ENCODE assay signal across 1 cellular context in the genomic region with DNA sequence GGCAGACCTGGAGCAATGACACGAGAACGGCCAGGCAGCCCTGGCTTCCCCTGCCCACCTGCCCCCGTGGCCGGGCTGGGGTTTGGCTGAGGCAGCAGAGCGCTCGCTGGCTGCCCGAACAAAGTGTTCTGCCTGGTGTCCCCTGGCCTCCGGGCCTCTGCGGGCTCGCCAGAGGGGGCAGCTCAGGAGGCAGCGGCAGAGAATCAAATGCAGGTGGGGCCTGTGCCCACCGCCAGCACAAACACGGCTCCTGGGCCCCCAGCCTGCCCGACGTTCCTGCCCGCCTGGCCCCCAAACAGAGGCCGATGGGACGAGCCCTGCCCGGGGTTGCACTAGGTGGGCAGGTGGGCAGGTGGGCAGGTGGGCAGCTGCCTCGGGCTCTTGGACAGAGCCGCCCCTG.
TF ChIP-seq lines count a peak whose summit lies in the region.

No MANE protein-coding gene starts in this region.

TF ChIP-seq in H1, 55 proteins besides CTCF, POLR2A, EP300 and RAD21:
- no peak for TF ChIP-seq ZNF274 (IDR thresholded peaks at IDR 0.05; ENCODE audit: borderline replicate concordance, extremely low read depth, low read length)
- TF ChIP-seq JUN (IDR thresholded peaks at IDR 0.05; ENCODE audit: low read depth, low read length): no peak
- no peak for TF ChIP-seq TAF7 (optimal IDR thresholded peaks at IDR 0.05; ENCODE audit: borderline replicate concordance, low read depth, low read length)
- TF ChIP-seq SP1 (IDR thresholded peaks at IDR 0.05; ENCODE audit: low read depth, low read length): no peak
- TF ChIP-seq, protein P1, sequence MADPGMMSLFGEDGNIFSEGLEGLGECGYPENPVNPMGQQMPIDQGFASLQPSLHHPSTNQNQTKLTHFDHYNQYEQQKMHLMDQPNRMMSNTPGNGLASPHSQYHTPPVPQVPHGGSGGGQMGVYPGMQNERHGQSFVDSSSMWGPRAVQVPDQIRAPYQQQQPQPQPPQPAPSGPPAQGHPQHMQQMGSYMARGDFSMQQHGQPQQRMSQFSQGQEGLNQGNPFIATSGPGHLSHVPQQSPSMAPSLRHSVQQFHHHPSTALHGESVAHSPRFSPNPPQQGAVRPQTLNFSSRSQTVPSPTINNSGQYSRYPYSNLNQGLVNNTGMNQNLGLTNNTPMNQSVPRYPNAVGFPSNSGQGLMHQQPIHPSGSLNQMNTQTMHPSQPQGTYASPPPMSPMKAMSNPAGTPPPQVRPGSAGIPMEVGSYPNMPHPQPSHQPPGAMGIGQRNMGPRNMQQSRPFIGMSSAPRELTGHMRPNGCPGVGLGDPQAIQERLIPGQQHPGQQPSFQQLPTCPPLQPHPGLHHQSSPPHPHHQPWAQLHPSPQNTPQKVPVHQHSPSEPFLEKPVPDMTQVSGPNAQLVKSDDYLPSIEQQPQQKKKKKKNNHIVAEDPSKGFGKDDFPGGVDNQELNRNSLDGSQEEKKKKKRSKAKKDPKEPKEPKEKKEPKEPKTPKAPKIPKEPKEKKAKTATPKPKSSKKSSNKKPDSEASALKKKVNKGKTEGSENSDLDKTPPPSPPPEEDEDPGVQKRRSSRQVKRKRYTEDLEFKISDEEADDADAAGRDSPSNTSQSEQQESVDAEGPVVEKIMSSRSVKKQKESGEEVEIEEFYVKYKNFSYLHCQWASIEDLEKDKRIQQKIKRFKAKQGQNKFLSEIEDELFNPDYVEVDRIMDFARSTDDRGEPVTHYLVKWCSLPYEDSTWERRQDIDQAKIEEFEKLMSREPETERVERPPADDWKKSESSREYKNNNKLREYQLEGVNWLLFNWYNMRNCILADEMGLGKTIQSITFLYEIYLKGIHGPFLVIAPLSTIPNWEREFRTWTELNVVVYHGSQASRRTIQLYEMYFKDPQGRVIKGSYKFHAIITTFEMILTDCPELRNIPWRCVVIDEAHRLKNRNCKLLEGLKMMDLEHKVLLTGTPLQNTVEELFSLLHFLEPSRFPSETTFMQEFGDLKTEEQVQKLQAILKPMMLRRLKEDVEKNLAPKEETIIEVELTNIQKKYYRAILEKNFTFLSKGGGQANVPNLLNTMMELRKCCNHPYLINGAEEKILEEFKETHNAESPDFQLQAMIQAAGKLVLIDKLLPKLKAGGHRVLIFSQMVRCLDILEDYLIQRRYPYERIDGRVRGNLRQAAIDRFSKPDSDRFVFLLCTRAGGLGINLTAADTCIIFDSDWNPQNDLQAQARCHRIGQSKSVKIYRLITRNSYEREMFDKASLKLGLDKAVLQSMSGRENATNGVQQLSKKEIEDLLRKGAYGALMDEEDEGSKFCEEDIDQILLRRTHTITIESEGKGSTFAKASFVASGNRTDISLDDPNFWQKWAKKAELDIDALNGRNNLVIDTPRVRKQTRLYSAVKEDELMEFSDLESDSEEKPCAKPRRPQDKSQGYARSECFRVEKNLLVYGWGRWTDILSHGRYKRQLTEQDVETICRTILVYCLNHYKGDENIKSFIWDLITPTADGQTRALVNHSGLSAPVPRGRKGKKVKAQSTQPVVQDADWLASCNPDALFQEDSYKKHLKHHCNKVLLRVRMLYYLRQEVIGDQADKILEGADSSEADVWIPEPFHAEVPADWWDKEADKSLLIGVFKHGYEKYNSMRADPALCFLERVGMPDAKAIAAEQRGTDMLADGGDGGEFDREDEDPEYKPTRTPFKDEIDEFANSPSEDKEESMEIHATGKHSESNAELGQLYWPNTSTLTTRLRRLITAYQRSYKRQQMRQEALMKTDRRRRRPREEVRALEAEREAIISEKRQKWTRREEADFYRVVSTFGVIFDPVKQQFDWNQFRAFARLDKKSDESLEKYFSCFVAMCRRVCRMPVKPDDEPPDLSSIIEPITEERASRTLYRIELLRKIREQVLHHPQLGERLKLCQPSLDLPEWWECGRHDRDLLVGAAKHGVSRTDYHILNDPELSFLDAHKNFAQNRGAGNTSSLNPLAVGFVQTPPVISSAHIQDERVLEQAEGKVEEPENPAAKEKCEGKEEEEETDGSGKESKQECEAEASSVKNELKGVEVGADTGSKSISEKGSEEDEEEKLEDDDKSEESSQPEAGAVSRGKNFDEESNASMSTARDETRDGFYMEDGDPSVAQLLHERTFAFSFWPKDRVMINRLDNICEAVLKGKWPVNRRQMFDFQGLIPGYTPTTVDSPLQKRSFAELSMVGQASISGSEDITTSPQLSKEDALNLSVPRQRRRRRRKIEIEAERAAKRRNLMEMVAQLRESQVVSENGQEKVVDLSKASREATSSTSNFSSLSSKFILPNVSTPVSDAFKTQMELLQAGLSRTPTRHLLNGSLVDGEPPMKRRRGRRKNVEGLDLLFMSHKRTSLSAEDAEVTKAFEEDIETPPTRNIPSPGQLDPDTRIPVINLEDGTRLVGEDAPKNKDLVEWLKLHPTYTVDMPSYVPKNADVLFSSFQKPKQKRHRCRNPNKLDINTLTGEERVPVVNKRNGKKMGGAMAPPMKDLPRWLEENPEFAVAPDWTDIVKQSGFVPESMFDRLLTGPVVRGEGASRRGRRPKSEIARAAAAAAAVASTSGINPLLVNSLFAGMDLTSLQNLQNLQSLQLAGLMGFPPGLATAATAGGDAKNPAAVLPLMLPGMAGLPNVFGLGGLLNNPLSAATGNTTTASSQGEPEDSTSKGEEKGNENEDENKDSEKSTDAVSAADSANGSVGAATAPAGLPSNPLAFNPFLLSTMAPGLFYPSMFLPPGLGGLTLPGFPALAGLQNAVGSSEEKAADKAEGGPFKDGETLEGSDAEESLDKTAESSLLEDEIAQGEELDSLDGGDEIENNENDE (IDR thresholded peaks at IDR 0.05; ENCODE audit: insufficient replicate concordance, low read length): no peak
- no peak for TF ChIP-seq RNF2 (IDR thresholded peaks at IDR 0.05; ENCODE audit: borderline replicate concordance, low read depth, low read length, missing control alignments, poor library complexity, severe bottlenecking)
- TF ChIP-seq EGR1 (IDR thresholded peaks at IDR 0.05; ENCODE audit: borderline replicate concordance, low read depth, low read length): no peak
- no peak for TF ChIP-seq SRF (IDR thresholded peaks at IDR 0.05; ENCODE audit: low read depth, low read length)
- no peak for TF ChIP-seq EZH2 (IDR thresholded peaks at IDR 0.05; ENCODE audit: low read depth, low read length, severe bottlenecking)
- TF ChIP-seq, protein P2, sequence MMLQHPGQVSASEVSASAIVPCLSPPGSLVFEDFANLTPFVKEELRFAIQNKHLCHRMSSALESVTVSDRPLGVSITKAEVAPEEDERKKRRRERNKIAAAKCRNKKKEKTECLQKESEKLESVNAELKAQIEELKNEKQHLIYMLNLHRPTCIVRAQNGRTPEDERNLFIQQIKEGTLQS (IDR thresholded peaks at IDR 0.05; ENCODE audit: insufficient read depth, low read depth, low read length): no peak
- TF ChIP-seq HDAC6 (IDR thresholded peaks at IDR 0.05; ENCODE audit: low read depth, low read length): no peak
- TF ChIP-seq POLR2AphosphoS5 (IDR thresholded peaks at IDR 0.05; ENCODE audit: low read depth, low read length): no peak
- no peak for TF ChIP-seq TBP (IDR thresholded peaks at IDR 0.05; ENCODE audit: low read depth, low read length)
- no peak for TF ChIP-seq NRF1 (IDR thresholded peaks at IDR 0.05; ENCODE audit: low read depth, low read length)
- no peak for TF ChIP-seq KDM5A (IDR thresholded peaks at IDR 0.05; ENCODE audit: low read length)
- no peak for TF ChIP-seq BRCA1 (IDR thresholded peaks at IDR 0.05; ENCODE audit: low read depth, low read length)
- no peak for TF ChIP-seq RBBP5 (IDR thresholded peaks at IDR 0.05; ENCODE audit: borderline replicate concordance, low read depth, low read length)
- no peak for TF ChIP-seq YY1 (IDR thresholded peaks at IDR 0.05; ENCODE audit: low read depth, low read length)
- TF ChIP-seq KDM4A (IDR thresholded peaks at IDR 0.05; ENCODE audit: low read depth, low read length, severe bottlenecking): no peak
TF ChIP-seq in H1: peak in this region for 0.
